In genomic region chr9:98795295-98795955, GRCh38 we compare ENCODE assay signal across 8 cellular contexts. TPM values are rescaled to one million over a fixed set of nuclear protein-coding genes. Genes with fewer than 3 reads are reported as not detected.
DNase-seq lines count a peak whose midpoint lies in the region; ATAC-seq and TF ChIP-seq lines count a peak whose summit lies in the region.

No MANE protein-coding gene starts in this region.

- H3K36me3 ChIP-seq in GM23248 (ENCODE audit: low read depth) (no peaks in the 10 kb centered on the region), WERI-Rb-1 (peaks cover 8% of the 10 kb centered on the region), gastrocnemius medialis (no peaks in the 10 kb centered on the region)

- H3F3A ChIP-seq in GM23248 (ENCODE audit: insufficient read depth): 0 out of 2 replicates have a peak, but pooled peaks cover 9% of the 10 kb centered on the region

- 0 out of 2 replicates have a peak overlapping the region, but pooled peaks have one; percentile 13 for H3K27ac ChIP-seq in GM23248
- no peak overlapping the region for H3K27ac ChIP-seq in WERI-Rb-1
- H3K27ac ChIP-seq in gastrocnemius medialis: peak overlapping the region; percentile 48 to 69 (median 53)

- peak overlapping the region; percentile 75 for H3K9ac ChIP-seq in GM23248

- peak overlapping the region; percentile 64 for H2AFZ ChIP-seq in GM23248

- H4K20me1 ChIP-seq in GM23248 (ENCODE audit: insufficient read depth): no peaks in the 10 kb centered on the region

- H3K9me2 ChIP-seq in GM23248 (ENCODE audit: insufficient read depth): no peaks in the 10 kb centered on the region

- H3K27me3 ChIP-seq in GM23248 (replicated peaks; ENCODE audit: insufficient read depth) (no peaks in the 10 kb centered on the region), WERI-Rb-1 (ENCODE audit: insufficient read depth, low read depth, severe bottlenecking) (no peaks in the 10 kb centered on the region), gastrocnemius medialis (no peaks in the 10 kb centered on the region)

- H3K9me3 ChIP-seq in GM23248 (ENCODE audit: low read depth) (peaks cover 3% of the 10 kb centered on the region), WERI-Rb-1 (ENCODE audit: severe bottlenecking) (peaks cover 9% of the 10 kb centered on the region), gastrocnemius medialis (no peaks in the 10 kb centered on the region)

- peak overlapping the region; percentile 82 for H3K4me3 ChIP-seq in GM23248
- peak overlapping the region; percentile 70 for H3K4me3 ChIP-seq in WERI-Rb-1 (ENCODE audit: low read depth, low read length)
- H3K4me3 ChIP-seq in fibroblast of villous mesenchyme (ENCODE audit: low read depth, low read length): peak overlapping the region; percentile 61
- peak overlapping the region; percentile 60 to 85 (median 65) for H3K4me3 ChIP-seq in gastrocnemius medialis

- no peak for TF ChIP-seq CTCF in WERI-Rb-1 (IDR thresholded peaks at IDR 0.05; ENCODE audit: low read depth, low read length)
- TF ChIP-seq CTCF in fibroblast of villous mesenchyme (IDR thresholded peaks at IDR 0.05; ENCODE audit: insufficient read depth, low read depth, low read length): no peak
- no peak for TF ChIP-seq CTCF in gastrocnemius medialis (IDR thresholded peaks at IDR 0.05 in 4 of 5, conservative IDR thresholded peaks at IDR 0.05 in 1 of 5)

- in situ Hi-C loops in GM23248 (cut with MboI) (no loop called here), gastrocnemius medialis (cut with MboI; ENCODE audit: low sequenced_read_pairs in 4 of 4) (loop anchor here in 1 of 4 donors (25.0 kb wide), 2 partner anchors 733 to 883 kb away; partner anchors contain the start of genes NANS and TRMO)

- H3K79me2 ChIP-seq in GM23248 (ENCODE audit: insufficient read depth): peaks cover 44% of the 10 kb centered on the region

- no peak for TF ChIP-seq POLR2A in gastrocnemius medialis (IDR thresholded peaks at IDR 0.05)

- 34 to 36% methylated on average over 12 of the region's 12 CpGs for WGBS in GM23248 (ENCODE audit: low coverage in 1 of 2, low lambda C conversion rate in 2 of 2, missing lambda C conversion rate in 2 of 2), 2 experiments

- DNase-seq in GM23248: no peak
- DNase-seq in WERI-Rb-1: no peak
- DNase-seq in fibroblast of villous mesenchyme (ENCODE audit: low read depth): no peak
- no peak for DNase-seq in gastrocnemius medialis
- DNase-seq in NK-92 (lab: John Stamatoyannopoulos, UW; ENCODE audit: unreplicated experiment): no peak
- DNase-seq in NCI-H2107 (lab: John Stamatoyannopoulos, UW): no peak
- no peak for DNase-seq in C1 segment of cervical spinal cord (lab: John Stamatoyannopoulos, UW)
- no peak for DNase-seq in central memory CD4-positive, alpha-beta T cell

- H3K4me2 ChIP-seq in GM23248 (ENCODE audit: unreplicated experiment): peak overlapping the region; percentile 99

- H3K4me1 ChIP-seq in GM23248 (ENCODE audit: insufficient read depth) (peaks cover 20% of the 10 kb centered on the region), gastrocnemius medialis (peaks cover 11 to 14% of the 10 kb centered on the region in 2 donors)

- intact Hi-C loops in gastrocnemius medialis (cut with DNase I; ENCODE audit: low total_unique reads): loop anchor here (10.0 kb wide), 3 partner anchors 309 to 1161 kb away; partner anchors contain the start of genes ANP32B, NCBP1, TGFBR1 and TSTD2

- no peak for ATAC-seq in gastrocnemius medialis

RNA-seq across cellular contexts. Expression of gene ANKS6, which starts 0.9 kb away (rescaled TPM):
- total RNA-seq in GM23248 (2014; rRNA removed; shearing (Covaris generic)): 14.4 and 26.4 TPM in 2 replicates
- polyA plus RNA-seq in GM23248 (2016; fragmentation: Nextera tagmentation; extraction: Ambion mirVana): 6.1 and 7.1 TPM in 2 replicates
- 6.9 and 16.4 TPM in 2 replicates for total RNA-seq in fibroblast of villous mesenchyme
- total RNA-seq in gastrocnemius medialis: 1 to 10 TPM; 3.9 to 7.0 (median 4.4) TPM

RNA-seq across cellular contexts. Expression of gene GALNT12, which starts 12.0 kb away (rescaled TPM):
- total RNA-seq in GM23248 (2014; rRNA removed; shearing (Covaris generic)): 7.8 and 10.1 TPM in 2 replicates
- polyA plus RNA-seq in GM23248 (2016; fragmentation: Nextera tagmentation; extraction: Ambion mirVana): 0.74 and 1.5 TPM in 2 replicates
- total RNA-seq in fibroblast of villous mesenchyme (1.3 and 4.5 TPM in 2 replicates), gastrocnemius medialis (1 to 10 TPM in 2 of 4 donors, under 1 TPM in 2; 0.55 to 1.6 (median 1.1) TPM)
